ENCODE assay signal across 8 cellular contexts in the genomic region with DNA sequence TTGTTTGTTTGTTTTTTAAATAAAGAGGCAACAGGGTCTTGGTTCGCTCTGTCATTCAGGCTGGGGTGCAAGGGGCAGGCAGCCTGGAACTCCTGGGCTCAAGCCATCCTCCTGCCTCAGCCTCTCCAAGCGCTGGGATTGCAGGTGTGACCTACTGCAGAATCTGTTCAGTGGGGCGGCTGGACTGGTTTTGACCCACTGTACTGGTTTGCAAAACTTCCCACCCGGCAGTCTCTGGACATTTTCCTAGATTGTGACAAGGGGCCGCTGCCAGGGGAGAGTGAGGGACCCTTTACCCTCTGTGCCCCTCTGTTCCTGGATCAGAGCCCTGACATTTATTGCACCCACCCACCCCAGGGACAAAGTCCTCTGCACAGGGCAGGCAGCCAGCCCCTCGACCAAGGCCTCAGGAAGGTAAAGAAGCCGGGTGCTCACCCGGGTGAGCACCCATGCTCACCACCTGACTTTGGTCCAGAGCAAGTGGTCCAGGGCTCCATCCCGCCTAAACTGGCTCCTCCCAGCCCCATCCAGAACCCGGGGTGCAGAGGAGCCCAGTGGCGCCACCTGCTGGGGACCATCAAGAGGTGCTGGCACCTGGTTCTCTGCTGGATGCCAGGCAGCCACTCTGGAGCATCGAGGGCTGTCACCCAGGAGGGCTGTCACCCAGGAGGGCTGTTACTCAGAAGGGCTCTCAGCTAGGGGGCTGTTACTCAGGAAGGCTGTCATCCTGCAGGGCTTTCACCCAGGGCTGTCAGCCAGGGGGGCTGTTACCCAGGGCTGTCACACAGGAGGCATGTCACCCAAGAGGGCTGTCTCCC.
DNase-seq lines count a peak whose midpoint lies in the region; ATAC-seq and TF ChIP-seq lines count a peak whose summit lies in the region.

No MANE protein-coding gene starts in this region.

- H3K27me3 ChIP-seq in liver (ENCODE audit: control insufficient read depth in 4 of 4, insufficient read depth in 4 of 4, low read length in 3 of 4) (no peaks in the 10 kb centered on the region), upper lobe of left lung (no peaks in the 10 kb centered on the region)

- peak in 1 of 2 donors; percentile 50 for ATAC-seq in upper lobe of left lung (ENCODE audit: low FRiP score in 2 of 2)
- ATAC-seq in GM21529 (IDR thresholded peaks at IDR 0.05; ENCODE audit: unreplicated experiment): no peak

- POLR2A ChIA-PET in OCI-LY7 (lab: Charles Lee): no interaction called here

- DNase-seq in AG08395 (ENCODE audit: low spot score) (peak; percentile 47), GM13976 (ENCODE audit: low spot score) (peak; percentile 87), OCI-LY7 (ENCODE audit: low spot score) (peak; percentile 54), astrocyte of the cerebellum (ENCODE audit: low read depth) (no peak), upper lobe of left lung (peak in 1 of 2 donors; percentile 56), DMS79 (lab: John Stamatoyannopoulos, UW) (no peak)

- no peaks in the 10 kb centered on the region for H3K9me2 ChIP-seq in OCI-LY7 (ENCODE audit: insufficient read depth, low read length)

- in situ Hi-C loops in GM13976 (cut with MboI; ENCODE audit: low sequenced_read_pairs, unreplicated experiment): no loop called here
- in situ Hi-C loops in astrocyte of the cerebellum (cut with HindIII; ENCODE audit: low sequenced_read_pairs): no loop called here

- H3K9ac ChIP-seq in liver (ENCODE audit: low read depth in 1 of 2, low read length in 2 of 2): no peak overlapping the region

- no peaks in the 10 kb centered on the region for H4K20me1 ChIP-seq in OCI-LY7 (ENCODE audit: insufficient read depth, low read length)

- no peak overlapping the region for H2AFZ ChIP-seq in OCI-LY7 (ENCODE audit: low read length)

- no peak for TF ChIP-seq POLR2A in upper lobe of left lung (IDR thresholded peaks at IDR 0.05)

- CTCF ChIA-PET in OCI-LY7 (lab: Charles Lee; ENCODE audit: unreplicated experiment): no interaction called here

- TF ChIP-seq CTCF in GM13976 (IDR thresholded peaks at IDR 0.05; ENCODE audit: borderline replicate concordance, control extremely low read depth, extremely low read depth, insufficient read depth, missing control alignments): peak; percentile 50
- TF ChIP-seq CTCF in OCI-LY7 (conservative IDR thresholded peaks at IDR 0.05; ENCODE audit: low read length): peak; percentile 86
- TF ChIP-seq CTCF in astrocyte of the cerebellum (IDR thresholded peaks at IDR 0.05; ENCODE audit: low read depth, low read length, missing control alignments): peak; percentile 58
- TF ChIP-seq CTCF in liver (IDR thresholded peaks at IDR 0.05; ENCODE audit: low read depth, low read length, missing input control): peak; percentile 63
- TF ChIP-seq CTCF in upper lobe of left lung (IDR thresholded peaks at IDR 0.05): peak in 5 of 6 experiments; percentile 34 to 65 (median 50)

- H3K4me3 ChIP-seq in OCI-LY7 (ENCODE audit: low read depth, low read length, poor library complexity, severe bottlenecking) (no peak overlapping the region), astrocyte of the cerebellum (ENCODE audit: low read depth, low read length) (no peak overlapping the region), liver (ENCODE audit: low read depth in 1 of 3, low read length in 3 of 3) (no peak overlapping the region), upper lobe of left lung (no peak overlapping the region)

- no TSS peak for BruUV-seq in OCI-LY7 (replicated peaks; lab: Mats Ljungman, UMichigan)

- H3K27ac ChIP-seq in OCI-LY7 (ENCODE audit: low read depth, low read length, poor library complexity, severe bottlenecking) (no peak overlapping the region), liver (ENCODE audit: low read depth in 1 of 2, low read length in 2 of 2) (peak overlapping the region in 1 of 2 donors; percentile 28), upper lobe of left lung (no peak overlapping the region)

- no peaks in the 10 kb centered on the region for H3K79me2 ChIP-seq in OCI-LY7 (ENCODE audit: insufficient read depth, low read depth, low read length)

- 26% methylated on average over 12 of the region's 12 CpGs for WGBS in liver
- WGBS in upper lobe of left lung, 2 donors: 60 to 82% methylated on average over 2 to 11 of the region's 12 CpGs

- peak; percentile 63 to 82 for TF ChIP-seq RAD21 in liver (IDR thresholded peaks at IDR 0.05)

- no peak overlapping the region for H3K4me2 ChIP-seq in OCI-LY7 (ENCODE audit: low read length)

- intact Hi-C loops in OCI-LY7 (cut with micrococcal nuclease; ENCODE audit: unreplicated experiment): no loop called here

- no peaks in the 10 kb centered on the region for H3K4me1 ChIP-seq in OCI-LY7 (ENCODE audit: insufficient read depth, low read length, poor library complexity, severe bottlenecking)
- H3K4me1 ChIP-seq in liver (ENCODE audit: control insufficient read depth in 4 of 4, insufficient read depth in 4 of 4, low read length in 3 of 4): peaks cover 6 to 26% (median 22%) of the 10 kb centered on the region in 4 donors
- H3K4me1 ChIP-seq in upper lobe of left lung: no peaks in the 10 kb centered on the region

- H3K9me3 ChIP-seq in OCI-LY7 (ENCODE audit: low read length) (no peaks in the 10 kb centered on the region), liver (ENCODE audit: control insufficient read depth in 4 of 4, low read length in 3 of 4) (peaks cover 0 to 6% (median 0%) of the 10 kb centered on the region in 4 donors), upper lobe of left lung (peaks cover 0 to 5% (median 0%) of the 10 kb centered on the region in 4 donors)

- TF ChIP-seq EP300 in upper lobe of left lung (IDR thresholded peaks at IDR 0.05): no peak

- no peaks in the 10 kb centered on the region for H3K36me3 ChIP-seq in OCI-LY7 (ENCODE audit: insufficient read depth, low read length)
- no peaks in the 10 kb centered on the region for H3K36me3 ChIP-seq in liver (ENCODE audit: control insufficient read depth in 4 of 4, insufficient read depth in 3 of 4, low read depth in 1 of 4, low read length in 3 of 4)
- H3K36me3 ChIP-seq in upper lobe of left lung: no peaks in the 10 kb centered on the region

TF ChIP-seq in liver, 16 proteins besides CTCF, POLR2A, EP300 and RAD21 (continues in another document):
- TF ChIP-seq GABPA (IDR thresholded peaks at IDR 0.05 in 1 of 2, conservative IDR thresholded peaks at IDR 0.05 in 1 of 2) (no peak), NR2F2 (IDR thresholded peaks at IDR 0.05) (no peak), HNF4A (conservative IDR thresholded peaks at IDR 0.05) (peak; percentile 84 to 87), RXRA (IDR thresholded peaks at IDR 0.05) (peak; percentile 55 to 74), MAX (IDR thresholded peaks at IDR 0.05) (no peak), FOXA2 (IDR thresholded peaks at IDR 0.05) (no peak), TAF1 (conservative IDR thresholded peaks at IDR 0.05) (no peak), SP1 (IDR thresholded peaks at IDR 0.05) (peak; percentile 28), YY1 (IDR thresholded peaks at IDR 0.05) (no peak), EGR1 (IDR thresholded peaks at IDR 0.05; ENCODE audit: low read depth in 2 of 2) (no peak), HNF4G (IDR thresholded peaks at IDR 0.05) (no peak), JUND (IDR thresholded peaks at IDR 0.05) (peak in 1 of 2 donors; percentile 27), REST (IDR thresholded peaks at IDR 0.05) (no peak)
- TF ChIP-seq, protein P1, sequence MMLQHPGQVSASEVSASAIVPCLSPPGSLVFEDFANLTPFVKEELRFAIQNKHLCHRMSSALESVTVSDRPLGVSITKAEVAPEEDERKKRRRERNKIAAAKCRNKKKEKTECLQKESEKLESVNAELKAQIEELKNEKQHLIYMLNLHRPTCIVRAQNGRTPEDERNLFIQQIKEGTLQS (IDR thresholded peaks at IDR 0.05): no peak
- TF ChIP-seq, protein P2, sequence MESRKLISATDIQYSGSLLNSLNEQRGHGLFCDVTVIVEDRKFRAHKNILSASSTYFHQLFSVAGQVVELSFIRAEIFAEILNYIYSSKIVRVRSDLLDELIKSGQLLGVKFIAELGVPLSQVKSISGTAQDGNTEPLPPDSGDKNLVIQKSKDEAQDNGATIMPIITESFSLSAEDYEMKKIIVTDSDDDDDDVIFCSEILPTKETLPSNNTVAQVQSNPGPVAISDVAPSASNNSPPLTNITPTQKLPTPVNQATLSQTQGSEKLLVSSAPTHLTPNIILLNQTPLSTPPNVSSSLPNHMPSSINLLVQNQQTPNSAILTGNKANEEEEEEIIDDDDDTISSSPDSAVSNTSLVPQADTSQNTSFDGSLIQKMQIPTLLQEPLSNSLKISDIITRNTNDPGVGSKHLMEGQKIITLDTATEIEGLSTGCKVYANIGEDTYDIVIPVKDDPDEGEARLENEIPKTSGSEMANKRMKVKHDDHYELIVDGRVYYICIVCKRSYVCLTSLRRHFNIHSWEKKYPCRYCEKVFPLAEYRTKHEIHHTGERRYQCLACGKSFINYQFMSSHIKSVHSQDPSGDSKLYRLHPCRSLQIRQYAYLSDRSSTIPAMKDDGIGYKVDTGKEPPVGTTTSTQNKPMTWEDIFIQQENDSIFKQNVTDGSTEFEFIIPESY (IDR thresholded peaks at IDR 0.05): no peak

Comparison
In these comparisons a context has a peak if more than half of its experiments do, and no peak if none do; other contexts are left out.
1. DNase-seq: peak in AG08395 (single experiment), GM13976 (single experiment) and OCI-LY7 (single experiment); none in astrocyte of the cerebellum (single experiment) and DMS79 (single experiment).
2. Peak in every context shown above with its lines, with median percentiles within 50 percentile points of each other: CTCF ChIP-seq.